Comparison of ENCODE assay signal across 16 cellular contexts in genomic region chr3:115581347-115582135, GRCh38. TPM values are rescaled to one million over a fixed set of nuclear protein-coding genes. Genes with fewer than 3 reads are reported as not detected.
DNase-seq lines count a peak whose midpoint lies in the region; ATAC-seq, FAIRE-seq and TF ChIP-seq lines count a peak whose summit lies in the region.
"Had no signal": no experiment of that assay in that cellular context is flagged by ENCODE, and none has a peak within 500 bp of the region (broad histone marks: within the 10 kb centered on the region; RNA-seq: fewer than 3 reads in every experiment).

No MANE protein-coding gene starts in this region.

- peak; percentile 74 for ATAC-seq in K562
- ATAC-seq: T-helper 17 cell had no signal

- no peak overlapping the region for H2AK5ac ChIP-seq in mesendoderm (ENCODE audit: low read length)

- no peaks in the 10 kb centered on the region for H3K9me3 ChIP-seq in K562 (replicated peaks; ENCODE audit: control insufficient read depth, insufficient read depth, low read depth, low read length)
- H3K9me3 ChIP-seq: sigmoid colon, transverse colon had no signal

- no peaks in the 10 kb centered on the region for H3K79me2 ChIP-seq in K562 (ENCODE audit: control insufficient read depth, insufficient read depth, low read length)
- no peaks in the 10 kb centered on the region for H3K79me2 ChIP-seq in mesendoderm (ENCODE audit: control insufficient read depth, insufficient read depth, low read length)

- no peak overlapping the region for H2BK120ac ChIP-seq in mesendoderm (ENCODE audit: low read depth, low read length)

- H4K8ac ChIP-seq in mesendoderm (ENCODE audit: low read depth, low read length): no peak overlapping the region

- H3K4me1 ChIP-seq in K562 (replicated peaks in 1 of 2; ENCODE audit: control insufficient read depth in 2 of 2, insufficient read depth in 2 of 2, low read length in 2 of 2): no peaks in the 10 kb centered on the region
- H3K4me1 ChIP-seq in mesendoderm (ENCODE audit: control insufficient read depth, low read depth, low read length): no peaks in the 10 kb centered on the region
- H3K4me1 ChIP-seq: sigmoid colon, transverse colon had no signal

- H3K27me3 ChIP-seq in K562 (ENCODE audit: control insufficient read depth in 2 of 2, insufficient read depth in 2 of 2, low read length in 2 of 2): no peaks in the 10 kb centered on the region
- no peaks in the 10 kb centered on the region for H3K27me3 ChIP-seq in mesendoderm (ENCODE audit: insufficient read depth, low read length, poor library complexity)
- H3K27me3 ChIP-seq: sigmoid colon, transverse colon had no signal

- no peaks in the 10 kb centered on the region for H3K79me1 ChIP-seq in mesendoderm (ENCODE audit: low read length)

- H3K4ac ChIP-seq in mesendoderm (ENCODE audit: low read depth, low read length): no peak overlapping the region

- H3K4me2 ChIP-seq in K562 (ENCODE audit: insufficient read depth, low read length): no peak overlapping the region
- H3K4me2 ChIP-seq in mesendoderm (ENCODE audit: low read length): no peak overlapping the region
- H3K4me2 ChIP-seq: PC-9 had no signal

- no peak for TF ChIP-seq CTCF in K562 (IDR thresholded peaks at IDR 0.05 in 2 of 3, conservative IDR thresholded peaks at IDR 0.05 in 1 of 3; ENCODE audit: insufficient read depth in 2 of 3, low read depth in 1 of 3, low read length in 3 of 3)
- TF ChIP-seq CTCF in GM10248 (IDR thresholded peaks at IDR 0.05; ENCODE audit: control extremely low read depth, extremely low read depth, low read depth, missing control alignments): no peak

- POLR2A ChIA-PET in K562 (lab: Yijun Ruan, JAX): no interaction called here
- POLR2A ChIA-PET in GM10248 (lab: Yijun Ruan, JAX): no interaction called here

- no peak overlapping the region for H3K4me3 ChIP-seq in K562
- H3K4me3 ChIP-seq in mesendoderm (ENCODE audit: low read length): no peak overlapping the region
- H3K4me3 ChIP-seq: PC-9, sigmoid colon, transverse colon had no signal

- DNase-seq in DMS53 (lab: John Stamatoyannopoulos, UW): peak; percentile 38
- no peak for DNase-seq in DMS53 treated with DMSO at 0.1 percent for 48 hours (lab: John Stamatoyannopoulos, UW; ENCODE audit: unreplicated experiment)
- DNase-seq in LHCN-M2 (ENCODE audit: low read depth): peak; percentile 5
- no peak for DNase-seq in K562 (ENCODE audit: extremely low read depth in 1 of 4, low spot score in 3 of 4)
- peak; percentile 16 for DNase-seq in mesendoderm
- DNase-seq in posterior cingulate gyrus: no peak
- no peak for DNase-seq in germinal center (ENCODE audit: low spot score)
- no peak for DNase-seq in GM10248 (ENCODE audit: extremely low spot score)
- DNase-seq: amygdala, NCI-H2029, PC-9, sigmoid colon, T-helper 17 cell, transverse colon had no signal

- H3K27ac ChIP-seq in K562 (ENCODE audit: extremely low read depth, low read depth, low read length): no peak overlapping the region
- no peak overlapping the region for H3K27ac ChIP-seq in mesendoderm (ENCODE audit: low read depth, low read length)
- H3K27ac ChIP-seq: 22Rv1, PC-9, sigmoid colon, transverse colon had no signal

- in situ Hi-C loops in K562 (cut with MboI): no loop called here

- FAIRE-seq in K562 (lab: Jason Lieb, UNC): no peak
- FAIRE-seq: H54 had no signal

- no TSS peak for BruUV-seq in K562 (replicated peaks; lab: Mats Ljungman, UMichigan)

- intact Hi-C loops in K562 (cut with micrococcal nuclease): no loop called here
- intact Hi-C loops in posterior cingulate gyrus (cut with DNase I): no loop called here

- no peak overlapping the region for H2AFZ ChIP-seq in K562 (ENCODE audit: low read depth, low read length)
- H2AFZ ChIP-seq: PC-9 had no signal

- no peak overlapping the region for H3K18ac ChIP-seq in mesendoderm (ENCODE audit: low read length)

- H4K20me1 ChIP-seq in K562 (replicated peaks; ENCODE audit: control insufficient read depth, insufficient read depth, low read length): no peaks in the 10 kb centered on the region

- CTCF ChIA-PET in K562 (lab: Yijun Ruan, JAX; ENCODE audit: low intra/inter-chr PET ratio): no interaction called here
- CTCF ChIA-PET in GM10248 (lab: Yijun Ruan, JAX): interaction anchor here (1.1 to 2.1 kb wide), 3 partner anchors 13 to 22 kb away, joined by 3 to 5 read pairs (median 3); no protein-coding TSS in a partner anchor

- no peak for TF ChIP-seq RAD21 in K562 (CRISPR knock-in tag; conservative IDR thresholded peaks at IDR 0.05 in 1 of 2, IDR thresholded peaks at IDR 0.05 in 1 of 2)

- H4K5ac ChIP-seq in mesendoderm (ENCODE audit: low read length): no peak overlapping the region

- no peak for TF ChIP-seq POLR2A in K562 (conservative IDR thresholded peaks at IDR 0.05)

- H2BK5ac ChIP-seq in mesendoderm (ENCODE audit: low read length): no peak overlapping the region

- H3K36me3 ChIP-seq in K562 (ENCODE audit: control insufficient read depth, insufficient read depth, low read length): no peaks in the 10 kb centered on the region
- H3K36me3 ChIP-seq in mesendoderm (ENCODE audit: control insufficient read depth, insufficient read depth, low read length): no peaks in the 10 kb centered on the region
- H3K36me3 ChIP-seq: sigmoid colon, transverse colon had no signal

- no peak overlapping the region for H3K9ac ChIP-seq in K562 (ENCODE audit: insufficient read depth in 1 of 2, low read depth in 2 of 2, low read length in 2 of 2)
- no peak overlapping the region for H3K9ac ChIP-seq in mesendoderm (ENCODE audit: low read length)

- no peak overlapping the region for H2BK15ac ChIP-seq in mesendoderm (replicated peaks; ENCODE audit: low read depth)

- no peak overlapping the region for H3K23ac ChIP-seq in mesendoderm (ENCODE audit: low read length)

- H3K9me1 ChIP-seq in K562 (ENCODE audit: control insufficient read depth, insufficient read depth, low read length): no peaks in the 10 kb centered on the region

- no peak overlapping the region for H3K56ac ChIP-seq in mesendoderm (ENCODE audit: low read length)

- no peak for TF ChIP-seq EP300 in K562 (IDR thresholded peaks at IDR 0.05; ENCODE audit: low read length)

- WGBS in K562 (ENCODE audit: insufficient coverage, low coverage, missing lambda C conversion rate): 0% methylated on average over 7 of the region's 8 CpGs
- no CpG with 5 or more reads among the region's 8 CpGs for WGBS in mesendoderm (ENCODE audit: extremely low coverage, insufficient coverage, low lambda C conversion rate)

TF ChIP-seq in K562, 482 proteins besides CTCF, POLR2A, EP300 and RAD21:
- TF ChIP-seq ZFX (CRISPR knock-in tag; IDR thresholded peaks at IDR 0.05): no peak
- TF ChIP-seq SETDB1 (IDR thresholded peaks at IDR 0.05; ENCODE audit: low read length): no peak
- peak; percentile 69; the same call in 1 of the 2 replicates for TF ChIP-seq FOSL1 (tag; conservative IDR thresholded peaks at IDR 0.05)
- no peak for TF ChIP-seq CEBPG (CRISPR knock-in tag; IDR thresholded peaks at IDR 0.05)
- peak; percentile 67 to 85 for TF ChIP-seq CEBPG (tag; conservative IDR thresholded peaks at IDR 0.05 in 1 of 2, IDR thresholded peaks at IDR 0.05 in 1 of 2)
- no peak for TF ChIP-seq CCNT2 (IDR thresholded peaks at IDR 0.05; ENCODE audit: borderline replicate concordance, extremely low read depth, insufficient read length, low read depth, low read length)
- TF ChIP-seq TRIM24 (IDR thresholded peaks at IDR 0.05): peak in 1 of 2 experiments; percentile 23; a peak in 1 of 4 replicates
- no peak for TF ChIP-seq MAFF (IDR thresholded peaks at IDR 0.05; ENCODE audit: low read length)

RNA-seq across cellular contexts. Expression of gene GAP43, which starts 41.8 kb away (rescaled TPM):
- total RNA-seq in LHCN-M2 (2014; rRNA removed) (0.23 and 0.45 TPM in 2 replicates), K562 (2014; rRNA removed) (0.12 TPM in 1 of 2 replicates, not detected in the other), K562 (2014; rRNA removed; fragmentation: Illumina TruSeq; extraction: Trizol) (not detected in 2 replicates), K562 (2015; rRNA removed; fragmentation: Illumina TruSeq; extraction: Trizol) (not detected in 2 replicates), K562 (2021) (0.11 TPM in 2 replicates)
- polyA plus RNA-seq in LHCN-M2 (2012): 0.15 TPM
- not detected in 2 replicates for total RNA-seq in K562 (2011; cell fraction: chromatin; rRNA removed; ENCODE audit: low replicate concordance)
- not detected in 2 replicates for total RNA-seq in K562 (2011; cell fraction: nucleolus; rRNA removed)
- total RNA-seq in K562 (2011; cell fraction: nucleoplasm; rRNA removed): not detected in 2 replicates
- polyA plus RNA-seq in K562 (2011; rRNA removed) (0.04 TPM in 1 of 2 replicates, not detected in the other), K562 (2014; fragmentation: Illumina TruSeq; extraction: Trizol) (0.08 TPM in 1 of 2 replicates, not detected in the other), K562 (2014; fragmentation: Nextera tagmentation; extraction: Ambion mirVana) (not detected), K562 (2014; rRNA removed) (0.09 TPM in 1 of 2 replicates, not detected in the other)
- polyA plus RNA-seq in K562 (2011; cell fraction: cytosol; rRNA removed): not detected in 2 replicates
- polyA plus RNA-seq in K562 (2011; cell fraction: nucleus; rRNA removed): not detected in 2 replicates
- polyA plus RNA-seq in K562 (2012): 0.33 TPM in 1 of 2 replicates, not detected in the other
- not detected in 2 replicates for polyA minus RNA-seq in K562 (2011; rRNA and poly(A)+ RNA removed)
- polyA minus RNA-seq in K562 (2011; cell fraction: cytosol; rRNA and poly(A)+ RNA removed): not detected in 2 replicates
- not detected in 2 replicates for polyA minus RNA-seq in K562 (2011; cell fraction: nucleus; rRNA and poly(A)+ RNA removed)
- 76.5 TPM for polyA plus RNA-seq in mesendoderm (2013, experiment 1 of 2)
- 76.4 TPM for polyA plus RNA-seq in mesendoderm (2013, experiment 2 of 2)
- total RNA-seq: PC-9, T-helper 17 cell had no signal

Comparison
In these comparisons a context has a peak if more than half of its experiments do, and no peak if none do; other contexts are left out.
1. DNase-seq: peak in DMS53 (single experiment), LHCN-M2 (single experiment) and mesendoderm (single experiment); none in DMS53 treated with DMSO at 0.1 percent for 48 hours (single experiment), K562 (0 of 4), posterior cingulate gyrus (0 of 10), germinal center (single experiment) and GM10248 (single experiment).